Comparison of ENCODE assay signal across 12 cellular contexts in the genomic region with DNA sequence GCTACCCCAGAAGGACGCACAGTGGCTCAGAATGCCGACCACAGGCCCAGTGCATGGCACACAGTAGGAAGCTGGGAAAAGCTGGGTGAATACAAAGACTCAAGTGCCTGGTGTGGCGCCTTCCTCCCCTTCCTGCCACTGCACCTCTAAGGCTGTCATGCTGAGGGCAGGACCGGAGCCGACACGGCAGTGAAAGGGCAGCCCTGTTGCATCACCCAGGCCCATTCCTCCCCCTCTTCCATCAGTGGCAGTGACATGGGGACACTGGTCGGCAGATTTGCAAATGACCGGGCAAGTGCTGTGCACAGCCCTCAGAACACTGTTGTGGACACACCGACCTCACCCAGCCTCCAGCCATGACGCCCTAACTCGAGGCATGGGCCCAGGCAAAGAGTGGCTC.
DNase-seq lines count a peak whose midpoint lies in the region; ATAC-seq and TF ChIP-seq lines count a peak whose summit lies in the region.
"Had no signal": no experiment of that assay in that cellular context is flagged by ENCODE, and none has a peak within 500 bp of the region (broad histone marks: within the 10 kb centered on the region; RNA-seq: fewer than 3 reads in every experiment).

No MANE protein-coding gene starts in this region.

- DNase-seq in activated B cell treated with CpG ODN at 0.5 μM for 24 hours = no peak
- DNase-seq in immature natural killer cell = no peak
- no peak for DNase-seq in sigmoid colon
- DNase-seq in NCI-H446 (lab: John Stamatoyannopoulos, UW) = no peak
- no peak for DNase-seq in NCI-H146 treated with DMSO at 0.1 percent for 48 hours (lab: John Stamatoyannopoulos, UW; ENCODE audit: unreplicated experiment)
- DNase-seq: anterior cingulate cortex; effector memory CD4-positive, alpha-beta T cell; NCI-H1048; stimulated activated CD4-positive, alpha-beta T cell treated with anti-CD3 and anti-CD28 coated beads, Interleukin-4, amount 100 ng/mL, for 4 hours had no signal

- no peak for TF ChIP-seq POLR2A in sigmoid colon (IDR thresholded peaks at IDR 0.05)

- H3K9me3 Mint-ChIP-seq in activated B cell treated with CpG ODN at 0.5 μM for 24 hours (no peaks in the 10 kb centered on the region), immature natural killer cell (no peaks in the 10 kb centered on the region)

- 72% methylated on average over 11 of the region's 11 CpGs for WGBS in HUES64
- WGBS in sigmoid colon, 2 donors = 88 to 93% methylated on average over 11 of the region's 11 CpGs

- TF ChIP-seq CTCF in activated B cell treated with CpG ODN at 0.5 μM for 24 hours (IDR thresholded peaks at IDR 0.05) (no peak), sigmoid colon (IDR thresholded peaks at IDR 0.05) (no peak)

- H3K9me3 ChIP-seq in HUES64 (ENCODE audit: insufficient read depth, low read depth, low read length) (no peaks in the 10 kb centered on the region), sigmoid colon (no peaks in the 10 kb centered on the region)
- H3K9me3 ChIP-seq: pancreas had no signal

- H3K27me3 ChIP-seq in HUES64 (ENCODE audit: insufficient read depth, low read length) = no peaks in the 10 kb centered on the region
- no peaks in the 10 kb centered on the region for H3K27me3 ChIP-seq in sigmoid colon
- H3K27me3 ChIP-seq: pancreas had no signal

- peaks cover 15% of the 10 kb centered on the region for H3K4me1 Mint-ChIP-seq in activated B cell treated with CpG ODN at 0.5 μM for 24 hours
- H3K4me1 Mint-ChIP-seq in immature natural killer cell = peaks cover 26 to 32% of the 10 kb centered on the region in 2 donors

- no peak for TF ChIP-seq EP300 in sigmoid colon (IDR thresholded peaks at IDR 0.05)

- H3K27me3 Mint-ChIP-seq in activated B cell treated with CpG ODN at 0.5 μM for 24 hours (no peaks in the 10 kb centered on the region), immature natural killer cell (ENCODE audit: low read depth in 3 of 3) (peaks cover 2 to 19% (median 2%) of the 10 kb centered on the region in 3 donors)

- H3K4me1 ChIP-seq in HUES64 (ENCODE audit: insufficient read depth, low read length) (peaks cover 29% of the 10 kb centered on the region), sigmoid colon (peaks cover 0 to 46% (median 35%) of the 10 kb centered on the region in 4 donors)

- intact Hi-C loops in activated B cell treated with CpG ODN at 0.5 μM for 24 hours (cut with micrococcal nuclease) (no loop called here), sigmoid colon (cut with DNase I) (loop anchor here (5.0 to 10.0 kb wide), 3 partner anchors 52 to 591 kb away; partner anchors contain the start of gene SH3PXD2B)

- H3K4me3 ChIP-seq in HUES64 (ENCODE audit: low read length) (no peak overlapping the region), sigmoid colon (no peak overlapping the region)
- H3K4me3 ChIP-seq: pancreas had no signal

- H3K27ac ChIP-seq in HUES64 (ENCODE audit: low read depth, low read length) = peak overlapping the region; percentile 65; the same call in 1 of the 2 replicates
- H3K27ac ChIP-seq in sigmoid colon = peak overlapping the region; percentile 34 to 81 (median 68)
- H3K27ac ChIP-seq: pancreas had no signal

- H3K36me3 Mint-ChIP-seq in activated B cell treated with CpG ODN at 0.5 μM for 24 hours (ENCODE audit: low read depth) (peaks cover 70% of the 10 kb centered on the region), immature natural killer cell (peaks cover 9 to 25% (median 13%) of the 10 kb centered on the region in 3 donors)

- H3K27ac Mint-ChIP-seq in activated B cell treated with CpG ODN at 0.5 μM for 24 hours (peak overlapping the region; percentile 12), immature natural killer cell (peak overlapping the region in 5 of 6 donors; percentile 14 to 72 (median 50))

- H3K36me3 ChIP-seq in HUES64 (ENCODE audit: insufficient read depth, low read length) (no peaks in the 10 kb centered on the region), sigmoid colon (no peaks in the 10 kb centered on the region)
- H3K36me3 ChIP-seq: pancreas had no signal

- ATAC-seq in activated B cell treated with CpG ODN at 0.5 μM for 24 hours (ENCODE audit: low read depth) (no peak), GM18502 (IDR thresholded peaks at IDR 0.05; ENCODE audit: poor library complexity, unreplicated experiment) (no peak)

- no peak overlapping the region for H3K9ac ChIP-seq in HUES64 (ENCODE audit: low read depth, low read length)

- POLR2A ChIA-PET in activated B cell treated with CpG ODN at 0.5 μM for 24 hours (lab: Charles Lee) = interaction anchor here (0.6 to 1.7 kb wide), 2 partner anchors 53 to 84 kb away, joined by 4 to 5 read pairs; partner anchors contain the start of gene STK10

- CTCF ChIA-PET in activated B cell treated with CpG ODN at 0.5 μM for 24 hours (lab: Charles Lee) = interaction anchor here (5.0 kb wide), 1 partner anchor 84 kb away, joined by 94 read pairs; the partner anchor contains the start of gene STK10

- no peak overlapping the region for H3K4me3 Mint-ChIP-seq in activated B cell treated with CpG ODN at 0.5 μM for 24 hours
- no peak overlapping the region for H3K4me3 Mint-ChIP-seq in immature natural killer cell
